Comparison of ENCODE assay signal across 5 cellular contexts in genomic region chr16:1241081-1241480, GRCh38. TPM values are rescaled to one million over a fixed set of nuclear protein-coding genes. Genes with fewer than 3 reads are reported as not detected.
"Had no signal": no experiment of that assay in that cellular context is flagged by ENCODE, and none has a peak within 500 bp of the region (broad histone marks: within the 10 kb centered on the region; RNA-seq: fewer than 3 reads in every experiment).

No MANE protein-coding gene starts in this region.

RNA-seq across cellular contexts. Expression of gene TPSAB1, which starts 0.6 kb away (rescaled TPM):
- total RNA-seq: K562, M059J, PC-3, SJSA1 had no signal
- polyA plus RNA-seq: K562, SK-N-SH had no signal

RNA-seq across cellular contexts. Expression of gene TPSB2, which starts 11.1 kb away (rescaled TPM):
- total RNA-seq: M059J, PC-3, SJSA1 had no signal
- polyA plus RNA-seq: K562, SK-N-SH had no signal

RNA-seq across cellular contexts. Expression of gene TPSD1, which starts 14.8 kb away (rescaled TPM):
- total RNA-seq: K562, M059J, PC-3, SJSA1 had no signal
- polyA plus RNA-seq: K562, SK-N-SH had no signal

RNA-seq across cellular contexts. Expression of gene TPSG1, which starts 16.0 kb away (rescaled TPM):
- total RNA-seq: K562, M059J, PC-3, SJSA1 had no signal
- polyA plus RNA-seq: K562, SK-N-SH had no signal
